1 cellular context compared by ENCODE assay signal in genomic region chr5:148996270-148996669, GRCh38.
TF ChIP-seq lines count a peak whose summit lies in the region.

No MANE protein-coding gene starts in this region.

TF ChIP-seq in endothelial cell of umbilical vein, 7 proteins besides CTCF, POLR2A, EP300 and RAD21 (continued from another document):
- TF ChIP-seq GATA2 (IDR thresholded peaks at IDR 0.05; ENCODE audit: insufficient read depth, insufficient read length, low read depth, low read length) (no peak), JUN (IDR thresholded peaks at IDR 0.05; ENCODE audit: borderline replicate concordance, insufficient read depth, insufficient read length, low read depth) (no peak), MYC (IDR thresholded peaks at IDR 0.05; ENCODE audit: low read depth, low read length) (no peak)
